8 cellular contexts compared by ENCODE assay signal in genomic region chr16:8675183-8676159, GRCh38. TPM values are rescaled to one million over a fixed set of nuclear protein-coding genes. Genes with fewer than 3 reads are reported as not detected.
DNase-seq lines count a peak whose midpoint lies in the region; ATAC-seq and TF ChIP-seq lines count a peak whose summit lies in the region.

No MANE protein-coding gene starts in this region.

- peak overlapping the region; percentile 72 to 85 (median 79); a peak in 21 of 22 replicates for H3K9ac ChIP-seq in BLaER1 treated with 17β-estradiol and CSF1 and Interleukin-3, amounts not matched to agents 10 nM and 100 nM
- no peak overlapping the region for H3K9ac ChIP-seq in PC-3 (ENCODE audit: low read length)

- peak overlapping the region in 6 of 11 experiments; percentile 63 to 77 (median 70); a peak in 7 of 22 replicates for H3K27ac ChIP-seq in BLaER1 treated with 17β-estradiol and CSF1 and Interleukin-3, amounts not matched to agents 10 nM and 100 nM
- no peak overlapping the region for H3K27ac ChIP-seq in PC-3 (ENCODE audit: low read length)

- no peaks in the 10 kb centered on the region for H3K27me3 ChIP-seq in BLaER1 treated with 17β-estradiol and CSF1 and Interleukin-3, amounts not matched to agents 10 nM and 100 nM
- no peaks in the 10 kb centered on the region for H3K27me3 ChIP-seq in PC-3 (ENCODE audit: low read length)
- H3K27me3 ChIP-seq in mononuclear cell (ENCODE audit: insufficient read depth, low read length): no peaks in the 10 kb centered on the region

- H3K4me1 ChIP-seq in BLaER1 treated with 17β-estradiol and CSF1 and Interleukin-3, amounts not matched to agents 10 nM and 100 nM: peaks cover 11 to 43% (median 36%) of the 10 kb centered on the region in 10 experiments
- H3K4me1 ChIP-seq in PC-3 (ENCODE audit: insufficient read depth, low read length) (peaks cover 30% of the 10 kb centered on the region), mononuclear cell (ENCODE audit: insufficient read depth, low read length) (peaks cover 14% of the 10 kb centered on the region)

- peak overlapping the region; percentile 89 to 100 (median 98) for H3K4me2 ChIP-seq in BLaER1 treated with 17β-estradiol and CSF1 and Interleukin-3, amounts not matched to agents 10 nM and 100 nM
- H3K4me2 ChIP-seq in PC-3 (ENCODE audit: low read length): peak overlapping the region; percentile 86

- no peaks in the 10 kb centered on the region for H3K79me2 ChIP-seq in PC-3 (ENCODE audit: low read length)

- peaks cover 0 to 29% (median 8%) of the 10 kb centered on the region in 11 experiments; a peak in 8 of 22 replicates for H4K20me1 ChIP-seq in BLaER1 treated with 17β-estradiol and CSF1 and Interleukin-3, amounts not matched to agents 10 nM and 100 nM
- H4K20me1 ChIP-seq in PC-3 (ENCODE audit: low read length): no peaks in the 10 kb centered on the region

- H3K9me3 Mint-ChIP-seq in activated naive CD4-positive, alpha-beta T cell treated with anti-CD3 and anti-CD28 coated beads, Interleukin-2, amount 50 U/mL, for 72 hours: peaks cover 3 to 5% of the 10 kb centered on the region in 2 donors

- POLR2A ChIA-PET in PC-3 (lab: Charles Lee; ENCODE audit: unreplicated experiment): no interaction called here

- peaks cover 10 to 15% of the 10 kb centered on the region in 2 donors for H3K36me3 Mint-ChIP-seq in activated naive CD4-positive, alpha-beta T cell treated with anti-CD3 and anti-CD28 coated beads, Interleukin-2, amount 50 U/mL, for 72 hours

- no peak for DNase-seq in PC-3
- DNase-seq in activated naive CD4-positive, alpha-beta T cell treated with anti-CD3 and anti-CD28 coated beads, Interleukin-2, amount 50 U/mL, for 72 hours (ENCODE audit: low spot score in 2 of 2): peak; percentile 36 to 71
- DNase-seq in stimulated activated naive CD4-positive, alpha-beta T cell treated with Interleukin-2 at 50 U/mL for 16 hours (lab: John Stamatoyannopoulos, UW): peak; percentile 40
- DNase-seq in SK-N-DZ (ENCODE audit: low spot score): no peak
- no peak for DNase-seq in lower leg skin (ENCODE audit: low spot score in 2 of 2)

- peaks cover 4% of the 10 kb centered on the region for H3F3A ChIP-seq in PC-3 (ENCODE audit: low read length, unreplicated experiment)

- no TSS peak for BruUV-seq in PC-3 (replicated peaks; lab: Mats Ljungman, UMichigan)

- H3K9me2 ChIP-seq in PC-3 (replicated peaks; ENCODE audit: low read length): no peaks in the 10 kb centered on the region

- peaks cover 0 to 10% (median 6%) of the 10 kb centered on the region in 11 experiments; a peak in 15 of 22 replicates for H3K9me3 ChIP-seq in BLaER1 treated with 17β-estradiol and CSF1 and Interleukin-3, amounts not matched to agents 10 nM and 100 nM (replicated peaks in 1 of 11)
- no peaks in the 10 kb centered on the region for H3K9me3 ChIP-seq in PC-3 (ENCODE audit: low read length)
- no peaks in the 10 kb centered on the region for H3K9me3 ChIP-seq in mononuclear cell (ENCODE audit: low read depth, low read length)

- intact Hi-C loops in PC-3 (cut with micrococcal nuclease): no loop called here
- intact Hi-C loops in lower leg skin (cut with DNase I; ENCODE audit: low total_unique reads): loop anchor here (10.0 kb wide), 1 partner anchor 199 kb away; no protein-coding TSS in a partner anchor

- ATAC-seq in PC-3 (no peak), GM21576 (IDR thresholded peaks at IDR 0.05; ENCODE audit: unreplicated experiment) (no peak)
- peak; percentile 63 to 85 for ATAC-seq in activated naive CD4-positive, alpha-beta T cell treated with anti-CD3 and anti-CD28 coated beads, Interleukin-2, amount 50 U/mL, for 72 hours

- H3K27ac Mint-ChIP-seq in activated naive CD4-positive, alpha-beta T cell treated with anti-CD3 and anti-CD28 coated beads, Interleukin-2, amount 50 U/mL, for 72 hours: peak overlapping the region; percentile 86 to 89

- H2AFZ ChIP-seq in PC-3 (ENCODE audit: low read length): no peak overlapping the region

- WGBS in lower leg skin, 2 donors: 64 to 75% methylated on average over 13 of the region's 13 CpGs

- TF ChIP-seq POLR2A in lower leg skin (IDR thresholded peaks at IDR 0.05): no peak

- peaks cover 0 to 7% (median 0%) of the 10 kb centered on the region in 11 experiments; a peak in 4 of 22 replicates for H3K36me3 ChIP-seq in BLaER1 treated with 17β-estradiol and CSF1 and Interleukin-3, amounts not matched to agents 10 nM and 100 nM
- no peaks in the 10 kb centered on the region for H3K36me3 ChIP-seq in PC-3 (ENCODE audit: low read depth, low read length)

- CTCF ChIA-PET in PC-3 (lab: Charles Lee): no interaction called here

- TF ChIP-seq CTCF in PC-3 (conservative IDR thresholded peaks at IDR 0.05; ENCODE audit: low read depth, low read length): no peak
- TF ChIP-seq CTCF in lower leg skin (IDR thresholded peaks at IDR 0.05): no peak

- H3K4me3 ChIP-seq in BLaER1 treated with 17β-estradiol and CSF1 and Interleukin-3, amounts not matched to agents 10 nM and 100 nM: peak overlapping the region; percentile 66 to 82 (median 76); a peak in 18 of 20 replicates
- H3K4me3 ChIP-seq in PC-3 (ENCODE audit: low read length): peak overlapping the region; percentile 69; the same call in 1 of the 2 replicates
- peak overlapping the region; percentile 60 for H3K4me3 ChIP-seq in mononuclear cell (ENCODE audit: low read length)
- no peak overlapping the region for H3K4me3 ChIP-seq in lower leg skin (ENCODE audit: low read depth, poor library complexity, severe bottlenecking)

RNA-seq across cellular contexts. Expression of gene ABAT, which starts 1.1 kb away (rescaled TPM):
- total RNA-seq in PC-3 (2014; rRNA removed) (0.17 and 0.95 TPM in 2 replicates), mononuclear cell (2.5 TPM), lower leg skin (1 to 10 TPM; 1.5 to 5.1 (median 2.6) TPM)
- 1 to 10 TPM; 3.5 to 8.7 TPM for total RNA-seq in activated naive CD4-positive, alpha-beta T cell treated with anti-CD3 and anti-CD28 coated beads, Interleukin-2, amount 50 U/mL, for 72 hours
- 20.5 and 21.7 TPM in 2 replicates for polyA plus RNA-seq in SK-N-DZ (2014; cell fraction: cytosol; rRNA removed)
- polyA plus RNA-seq in SK-N-DZ (2014; cell fraction: nucleus; rRNA removed): 11.1 and 15.8 TPM in 2 replicates

RNA-seq across cellular contexts. Expression of gene METTL22, which starts 54.0 kb away (rescaled TPM):
- total RNA-seq in PC-3 (2014; rRNA removed) (14.6 and 17.6 TPM in 2 replicates), mononuclear cell (19.6 TPM), lower leg skin (10 to 100 TPM; 12.9 to 49.0 (median 21.1) TPM)
- 10 to 100 TPM; 38.9 to 50.7 TPM for total RNA-seq in activated naive CD4-positive, alpha-beta T cell treated with anti-CD3 and anti-CD28 coated beads, Interleukin-2, amount 50 U/mL, for 72 hours
- polyA plus RNA-seq in SK-N-DZ (2014; cell fraction: cytosol; rRNA removed): 23.9 and 309 TPM in 2 replicates
- 56.3 and 63.4 TPM in 2 replicates for polyA plus RNA-seq in SK-N-DZ (2014; cell fraction: nucleus; rRNA removed)

Comparison
In these comparisons a context has a peak if more than half of its experiments do, and no peak if none do; other contexts are left out.
1. ATAC-seq: peak in activated naive CD4-positive, alpha-beta T cell treated with anti-CD3 and anti-CD28 coated beads, Interleukin-2, amount 50 U/mL, for 72 hours (2 of 2); none in PC-3 (single experiment) and GM21576 (single experiment).
2. DNase-seq: peak in activated naive CD4-positive, alpha-beta T cell treated with anti-CD3 and anti-CD28 coated beads, Interleukin-2, amount 50 U/mL, for 72 hours (2 of 2) and stimulated activated naive CD4-positive, alpha-beta T cell treated with Interleukin-2 at 50 U/mL for 16 hours (single experiment); none in PC-3 (single experiment), SK-N-DZ (single experiment) and lower leg skin (0 of 2).